Comparison of ENCODE assay signal across 9 cellular contexts in the genomic region with DNA sequence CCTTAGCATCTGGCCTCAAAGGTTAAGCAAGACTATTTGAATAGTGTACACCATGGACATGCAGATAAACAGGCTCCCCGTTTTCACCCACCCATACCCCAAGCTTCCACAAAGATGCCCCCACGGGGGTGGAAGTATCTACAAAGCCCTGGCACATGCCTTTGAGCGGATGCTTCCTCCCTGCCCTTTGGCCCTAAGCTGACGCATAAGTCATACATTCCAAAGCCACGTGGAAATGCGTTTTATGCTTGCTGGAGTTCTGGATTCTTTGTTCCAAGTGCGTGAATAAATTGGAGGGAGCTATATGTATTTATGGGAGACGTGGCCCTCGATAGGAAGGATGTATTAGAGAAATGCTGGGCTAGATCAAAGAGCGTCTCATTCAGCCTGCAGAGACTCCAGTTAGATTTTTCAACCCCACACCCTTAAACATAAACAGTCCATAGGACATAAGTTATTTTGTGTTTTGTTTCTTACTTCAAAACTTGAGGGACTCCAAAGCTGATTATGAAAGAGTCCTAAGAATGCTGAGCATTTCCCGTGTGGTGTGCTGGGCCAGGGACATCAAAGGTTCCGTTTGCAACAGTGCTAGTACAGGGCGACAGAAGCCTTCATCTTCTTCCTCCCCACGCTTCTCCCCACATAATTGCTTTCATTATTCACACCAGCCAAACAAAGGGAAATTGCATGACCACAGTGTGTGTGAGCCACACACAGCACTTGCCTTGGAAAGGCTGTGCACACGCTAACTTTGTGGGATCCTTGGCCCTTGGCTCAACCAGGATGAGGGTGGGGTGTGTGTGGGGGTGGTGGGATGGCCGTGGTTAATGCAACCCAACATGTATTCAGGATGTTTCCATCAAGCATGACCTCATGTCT.
DNase-seq lines count a peak whose midpoint lies in the region; ATAC-seq and TF ChIP-seq lines count a peak whose summit lies in the region.
"Had no signal": no experiment of that assay in that cellular context is flagged by ENCODE, and none has a peak within 500 bp of the region (broad histone marks: within the 10 kb centered on the region; RNA-seq: fewer than 3 reads in every experiment).

No MANE protein-coding gene starts in this region.

- H3K9me3 ChIP-seq in heart right ventricle, result no peaks in the 10 kb centered on the region
- no peaks in the 10 kb centered on the region for H3K9me3 ChIP-seq in upper lobe of right lung

- ATAC-seq in heart right ventricle (peak in 7 of 8 donors; percentile 27 to 83 (median 52)), Right ventricle myocardium inferior (no peak), upper lobe of right lung (peak; percentile 78), GM21825 (IDR thresholded peaks at IDR 0.05; ENCODE audit: unreplicated experiment) (no peak)
- peak; percentile 93 for ATAC-seq in activated naive CD8-positive, alpha-beta T cell treated with anti-CD3 and anti-CD28 coated beads, Interleukin-2, amount 10 ng/mL, durations not matched to agents 7 days and 5 days (ENCODE audit: low read depth)

- H3K27me3 Mint-ChIP-seq in activated naive CD8-positive, alpha-beta T cell treated with anti-CD3 and anti-CD28 coated beads, Interleukin-2, amount 10 ng/mL, durations not matched to agents 7 days and 5 days, result peaks cover 2% of the 10 kb centered on the region

- H3K4me1 ChIP-seq in heart right ventricle (peaks cover 10 to 61% (median 46%) of the 10 kb centered on the region in 9 donors), upper lobe of right lung (peaks cover 37% of the 10 kb centered on the region)

- H3K27me3 ChIP-seq in heart right ventricle, result no peaks in the 10 kb centered on the region
- H3K27me3 ChIP-seq in layer of hippocampus (ENCODE audit: control insufficient read depth, insufficient read depth, low read length), result no peaks in the 10 kb centered on the region
- H3K27me3 ChIP-seq in upper lobe of right lung, result no peaks in the 10 kb centered on the region

- peak overlapping the region; percentile 36 for H3K4me3 Mint-ChIP-seq in activated naive CD8-positive, alpha-beta T cell treated with anti-CD3 and anti-CD28 coated beads, Interleukin-2, amount 10 ng/mL, durations not matched to agents 7 days and 5 days

- no peaks in the 10 kb centered on the region for H3K36me3 ChIP-seq in heart right ventricle
- no peaks in the 10 kb centered on the region for H3K36me3 ChIP-seq in upper lobe of right lung

- H3K27ac Mint-ChIP-seq in activated naive CD8-positive, alpha-beta T cell treated with anti-CD3 and anti-CD28 coated beads, Interleukin-2, amount 10 ng/mL, durations not matched to agents 7 days and 5 days, result peak overlapping the region; percentile 77

- H3K4me3 ChIP-seq in heart right ventricle (no peak overlapping the region), upper lobe of right lung (no peak overlapping the region)

- POLR2A ChIA-PET in activated naive CD8-positive, alpha-beta T cell treated with anti-CD3 and anti-CD28 coated beads, Interleukin-2, amount 10 ng/mL, durations not matched to agents 7 days and 5 days (lab: Charles Lee), result interaction anchor here (0.6 to 1.8 kb wide), 4 partner anchors 15 to 324 kb away, joined by 3 to 8 read pairs (median 6); a partner anchor contains a TSS

- no peaks in the 10 kb centered on the region for H3K9me3 Mint-ChIP-seq in activated naive CD8-positive, alpha-beta T cell treated with anti-CD3 and anti-CD28 coated beads, Interleukin-2, amount 10 ng/mL, durations not matched to agents 7 days and 5 days

- H3K4me1 Mint-ChIP-seq in activated naive CD8-positive, alpha-beta T cell treated with anti-CD3 and anti-CD28 coated beads, Interleukin-2, amount 10 ng/mL, durations not matched to agents 7 days and 5 days, result peaks cover 24% of the 10 kb centered on the region

- 41 to 54% methylated on average over 16 of the region's 16 CpGs for WGBS in heart right ventricle, 2 donors

- intact Hi-C loops in heart right ventricle (cut with DNase I), result loop anchor here in 1 of 10 donors (5.0 kb wide), 1 partner anchor 91 kb away; a partner anchor contains a TSS
- intact Hi-C loops in Right ventricle myocardium inferior (cut with DNase I), result no loop called here
- intact Hi-C loops in upper lobe of right lung (cut with DNase I), result no loop called here

- peak overlapping the region in 9 of 10 donors; percentile 32 to 83 (median 68) for H3K27ac ChIP-seq in heart right ventricle
- H3K27ac ChIP-seq in layer of hippocampus (ENCODE audit: low read depth, low read length), result peak overlapping the region; percentile 38
- H3K27ac ChIP-seq in upper lobe of right lung, result peak overlapping the region; percentile 75

- no peak for TF ChIP-seq CTCF in heart right ventricle (IDR thresholded peaks at IDR 0.05)
- no peak for TF ChIP-seq CTCF in upper lobe of right lung (IDR thresholded peaks at IDR 0.05)

- no peak for DNase-seq in heart right ventricle
- no peak for DNase-seq in Right ventricle myocardium inferior (ENCODE audit: missing footprints)
- no peak for DNase-seq in activated naive CD8-positive, alpha-beta T cell treated with anti-CD3 and anti-CD28 coated beads, Interleukin-2, amount 10 ng/mL, durations not matched to agents 7 days and 5 days
- DNase-seq in upper lobe of right lung, result peak; percentile 71
- DNase-seq in middle frontal gyrus (ENCODE audit: extremely low spot score, low spot score), result no peak
- DNase-seq in NCI-H1092 treated with DMSO at 0.1 percent for 48 hours (lab: John Stamatoyannopoulos, UW), result no peak
- DNase-seq: KG1 had no signal

- H3K36me3 Mint-ChIP-seq in activated naive CD8-positive, alpha-beta T cell treated with anti-CD3 and anti-CD28 coated beads, Interleukin-2, amount 10 ng/mL, durations not matched to agents 7 days and 5 days, result peaks cover 2% of the 10 kb centered on the region

Comparison
In these comparisons a context has a peak if more than half of its experiments do, and no peak if none do; other contexts are left out.
1. ATAC-seq: peak in heart right ventricle (7 of 8), activated naive CD8-positive, alpha-beta T cell treated with anti-CD3 and anti-CD28 coated beads, Interleukin-2, amount 10 ng/mL, durations not matched to agents 7 days and 5 days (single experiment) and upper lobe of right lung (single experiment); none in Right ventricle myocardium inferior (single experiment) and GM21825 (single experiment).
2. Peak in every context shown above with its lines, with median percentiles within 50 percentile points of each other: H3K27ac ChIP-seq.